Comparison of ENCODE assay signal across 15 cellular contexts in the genomic region with DNA sequence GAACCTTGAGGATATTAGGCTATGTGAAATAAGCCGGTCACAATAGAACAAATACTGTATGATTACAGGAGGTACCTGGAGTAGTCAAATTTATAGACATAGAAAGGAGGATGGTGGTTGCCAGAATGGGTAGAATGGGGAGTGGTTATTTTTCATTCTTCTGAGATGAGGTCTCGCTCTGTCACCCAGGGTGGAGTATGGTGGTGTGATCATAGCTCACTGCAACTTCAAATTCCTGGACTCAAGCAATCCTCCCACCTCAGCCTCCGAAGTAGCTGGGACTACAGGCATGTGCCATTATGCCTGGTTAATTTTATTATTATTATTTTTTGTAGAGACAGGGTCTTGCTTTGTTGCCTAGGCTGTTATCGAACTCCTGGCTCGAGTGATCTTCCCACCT.
"Had no signal": no experiment of that assay in that cellular context is flagged by ENCODE, and none has a peak within 500 bp of the region (broad histone marks: within the 10 kb centered on the region; RNA-seq: fewer than 3 reads in every experiment).

No MANE protein-coding gene starts in this region.

- H3K36me3 ChIP-seq: upper lobe of left lung had no signal

- H3K36me3 Mint-ChIP-seq: activated naive CD8-positive, alpha-beta T cell treated with anti-CD3 and anti-CD28 coated beads for 36 hours; stimulated activated memory B cell treated with anti-CD40 and anti-IgM and Interleukin-4, amounts not matched to agents 10 μg/mL and 1 μg/mL and 100 μg/mL, for 72 hours had no signal

- H3K4me1 Mint-ChIP-seq: activated B cell treated with CpG ODN at 0.5 μM for 24 hours; activated CD4-positive, alpha-beta T cell treated with anti-CD3 and anti-CD28 coated beads, Interleukin-2, amount 10 ng/mL, durations not matched to agents 7 days and 5 days; activated naive CD8-positive, alpha-beta T cell treated with anti-CD3 and anti-CD28 coated beads for 36 hours; stimulated activated memory B cell treated with anti-CD40 and anti-IgM and Interleukin-4, amounts not matched to agents 10 μg/mL and 1 μg/mL and 100 μg/mL, for 72 hours had no signal

- H3K4me3 ChIP-seq: upper lobe of left lung had no signal

- H3K27me3 ChIP-seq: upper lobe of left lung had no signal

- H3K4me3 Mint-ChIP-seq: activated B cell treated with CpG ODN at 0.5 μM for 24 hours; activated CD4-positive, alpha-beta T cell treated with anti-CD3 and anti-CD28 coated beads, Interleukin-2, amount 10 ng/mL, durations not matched to agents 7 days and 5 days; activated naive CD8-positive, alpha-beta T cell treated with anti-CD3 and anti-CD28 coated beads for 36 hours; effector memory CD8-positive, alpha-beta T cell; stimulated activated memory B cell treated with anti-CD40 and anti-IgM and Interleukin-4, amounts not matched to agents 10 μg/mL and 1 μg/mL and 100 μg/mL, for 72 hours had no signal

- H3K9me3 ChIP-seq: upper lobe of left lung had no signal

- DNase-seq: activated B cell treated with CpG ODN at 0.5 μM for 24 hours; activated CD4-positive, alpha-beta T cell treated with anti-CD3 and anti-CD28 coated beads, Interleukin-2, amount 10 ng/mL, durations not matched to agents 7 days and 5 days; activated CD8-positive, alpha-beta memory T cell treated with anti-CD3 and anti-CD28 coated beads for 24 hours; activated naive CD8-positive, alpha-beta T cell treated with anti-CD3 and anti-CD28 coated beads for 36 hours; aorta; dermis blood vessel endothelial cell; effector memory CD8-positive, alpha-beta T cell; hypothalamus; kidney glomerular epithelial cell; left ventricle myocardium superior; stimulated activated CD4-positive, alpha-beta T cell treated with anti-CD3 and anti-CD28 coated beads, Interleukin-2, amount 100 ng/mL, for 24 hours; SW 1271; upper lobe of left lung had no signal

- H3K9me3 Mint-ChIP-seq: activated B cell treated with CpG ODN at 0.5 μM for 24 hours; activated CD4-positive, alpha-beta T cell treated with anti-CD3 and anti-CD28 coated beads, Interleukin-2, amount 10 ng/mL, durations not matched to agents 7 days and 5 days; activated naive CD8-positive, alpha-beta T cell treated with anti-CD3 and anti-CD28 coated beads for 36 hours; effector memory CD8-positive, alpha-beta T cell; stimulated activated memory B cell treated with anti-CD40 and anti-IgM and Interleukin-4, amounts not matched to agents 10 μg/mL and 1 μg/mL and 100 μg/mL, for 72 hours had no signal

- H3K27ac Mint-ChIP-seq: activated B cell treated with CpG ODN at 0.5 μM for 24 hours; activated CD4-positive, alpha-beta T cell treated with anti-CD3 and anti-CD28 coated beads, Interleukin-2, amount 10 ng/mL, durations not matched to agents 7 days and 5 days; activated naive CD8-positive, alpha-beta T cell treated with anti-CD3 and anti-CD28 coated beads for 36 hours; effector memory CD8-positive, alpha-beta T cell; stimulated activated memory B cell treated with anti-CD40 and anti-IgM and Interleukin-4, amounts not matched to agents 10 μg/mL and 1 μg/mL and 100 μg/mL, for 72 hours had no signal

- ATAC-seq: effector memory CD8-positive, alpha-beta T cell; left ventricle myocardium superior; sciatic nerve; stimulated activated memory B cell treated with anti-CD40 and anti-IgM and Interleukin-4, amounts not matched to agents 10 μg/mL and 1 μg/mL and 100 μg/mL, for 72 hours had no signal

- H3K27me3 Mint-ChIP-seq: activated naive CD8-positive, alpha-beta T cell treated with anti-CD3 and anti-CD28 coated beads for 36 hours had no signal
